ENCODE assay signal across 11 cellular contexts in genomic region chr5:1667648-1668140, GRCh38.
A peak's percentile ranks its signal among the peaks of the same experiment; 100 is the strongest.
DNase-seq lines count a peak whose midpoint lies in the region; ATAC-seq and TF ChIP-seq lines count a peak whose summit lies in the region.
"Had no signal": no experiment of that assay in that cellular context is flagged by ENCODE, and none has a peak within 500 bp of the region (broad histone marks: within the 10 kb centered on the region; RNA-seq: fewer than 3 reads in every experiment).

No MANE protein-coding gene starts in this region.

- no peak for ATAC-seq in central memory CD8-positive, alpha-beta T cell (replicated peaks; ENCODE audit: extremely low read depth, poor library complexity, severe bottlenecking)
- ATAC-seq in lower lobe of right lung (peak in 1 of 2 donors; percentile 19), left colon (no peak), HG03442 (IDR thresholded peaks at IDR 0.05; ENCODE audit: unreplicated experiment) (no peak)

- WGBS in thymus: 7% methylated on average over 38 of the region's 38 CpGs

- no peaks in the 10 kb centered on the region for H3K9me3 Mint-ChIP-seq in MCF 10A (ENCODE audit: unreplicated experiment)
- no peaks in the 10 kb centered on the region for H3K9me3 Mint-ChIP-seq in central memory CD8-positive, alpha-beta T cell
- H3K9me3 Mint-ChIP-seq: activated naive CD4-positive, alpha-beta T cell treated with anti-CD3 and anti-CD28 coated beads for 36 hours had no signal

- CTCF ChIA-PET in MCF 10A (lab: Yijun Ruan, JAX): no interaction called here

- H3K27ac ChIP-seq in breast epithelium: no peak overlapping the region
- no peak overlapping the region for H3K27ac ChIP-seq in lower lobe of right lung
- H3K27ac ChIP-seq in thymus (ENCODE audit: low read depth): no peak overlapping the region
- H3K27ac ChIP-seq: RWPE1, transverse colon had no signal

- no peaks in the 10 kb centered on the region for H3K4me1 Mint-ChIP-seq in MCF 10A (ENCODE audit: insufficient read depth, unreplicated experiment)
- H3K4me1 Mint-ChIP-seq in central memory CD8-positive, alpha-beta T cell: peaks cover 13% of the 10 kb centered on the region

- no peak for TF ChIP-seq POLR2A in breast epithelium (IDR thresholded peaks at IDR 0.05)

- no TSS peak for BruUV-seq in MCF 10A (replicated peaks; lab: Mats Ljungman, UMichigan)

- H3K4me3 ChIP-seq in breast epithelium (peak overlapping the region in 2 of 3 donors; percentile 40 to 59), lower lobe of right lung (peak overlapping the region; percentile 3), thymus (ENCODE audit: low read length) (peak overlapping the region; percentile 39)

- no peaks in the 10 kb centered on the region for H3K4me1 ChIP-seq in breast epithelium
- H3K4me1 ChIP-seq in lower lobe of right lung: no peaks in the 10 kb centered on the region
- no peaks in the 10 kb centered on the region for H3K4me1 ChIP-seq in thymus (ENCODE audit: control insufficient read depth, insufficient read depth, low read length)

- DNase-seq in breast epithelium (ENCODE audit: low spot score in 2 of 2): peak in 1 of 2 donors; percentile 9
- DNase-seq in MCF 10A (ENCODE audit: unreplicated experiment): no peak
- DNase-seq in central memory CD8-positive, alpha-beta T cell (ENCODE audit: low spot score in 2 of 2): no peak
- DNase-seq in lower lobe of right lung: no peak
- DNase-seq in left colon: no peak
- DNase-seq in anterior cingulate cortex (lab: John Stamatoyannopoulos, UW): no peak

- no peaks in the 10 kb centered on the region for H3K36me3 ChIP-seq in breast epithelium
- H3K36me3 ChIP-seq in lower lobe of right lung: no peaks in the 10 kb centered on the region
- H3K36me3 ChIP-seq in thymus (ENCODE audit: control insufficient read depth, insufficient read depth): no peaks in the 10 kb centered on the region
- H3K36me3 ChIP-seq: transverse colon had no signal

- H3K9me3 ChIP-seq in breast epithelium (peaks cover 3 to 20% of the 10 kb centered on the region in 2 donors), lower lobe of right lung (no peaks in the 10 kb centered on the region), thymus (ENCODE audit: control insufficient read depth) (peaks cover 1% of the 10 kb centered on the region)
- H3K9me3 ChIP-seq: transverse colon had no signal

- no peak overlapping the region for H3K4me3 Mint-ChIP-seq in MCF 10A (ENCODE audit: unreplicated experiment)
- peak overlapping the region; percentile 7 for H3K4me3 Mint-ChIP-seq in central memory CD8-positive, alpha-beta T cell
- H3K4me3 Mint-ChIP-seq: activated naive CD4-positive, alpha-beta T cell treated with anti-CD3 and anti-CD28 coated beads for 36 hours had no signal

- POLR2A ChIA-PET in MCF 10A (lab: Yijun Ruan, JAX): no interaction called here

- H3K36me3 Mint-ChIP-seq in MCF 10A (ENCODE audit: insufficient read depth, unreplicated experiment): no peaks in the 10 kb centered on the region
- H3K36me3 Mint-ChIP-seq in central memory CD8-positive, alpha-beta T cell (ENCODE audit: insufficient read depth): no peaks in the 10 kb centered on the region

- TF ChIP-seq CTCF in breast epithelium (IDR thresholded peaks at IDR 0.05) (no peak), MCF 10A (IDR thresholded peaks at IDR 0.05; ENCODE audit: unreplicated experiment) (no peak), lower lobe of right lung (IDR thresholded peaks at IDR 0.05) (no peak)

- intact Hi-C loops in breast epithelium (cut with DNase I; ENCODE audit: low total_unique reads) (no loop called here), MCF 10A (cut with micrococcal nuclease) (no loop called here), lower lobe of right lung (cut with DNase I) (no loop called here), left colon (cut with DNase I, micrococcal nuclease) (no loop called here)

- H3K27me3 ChIP-seq in breast epithelium (peaks cover 0 to 28% of the 10 kb centered on the region in 2 donors), lower lobe of right lung (ENCODE audit: low read depth) (peaks cover 64% of the 10 kb centered on the region), thymus (ENCODE audit: control insufficient read depth, insufficient read depth) (peaks cover 31% of the 10 kb centered on the region)

- no peak overlapping the region for H3K27ac Mint-ChIP-seq in MCF 10A (ENCODE audit: low read depth, unreplicated experiment)
- H3K27ac Mint-ChIP-seq in central memory CD8-positive, alpha-beta T cell (ENCODE audit: low read depth): no peak overlapping the region
- H3K27ac Mint-ChIP-seq: activated naive CD4-positive, alpha-beta T cell treated with anti-CD3 and anti-CD28 coated beads for 36 hours had no signal

- H3K27me3 Mint-ChIP-seq in MCF 10A (ENCODE audit: insufficient read depth, unreplicated experiment): peaks cover 49% of the 10 kb centered on the region
- H3K27me3 Mint-ChIP-seq in central memory CD8-positive, alpha-beta T cell: peaks cover 85% of the 10 kb centered on the region
